10 cellular contexts compared by ENCODE assay signal in genomic region chr12:2179953-2180736, GRCh38.
A peak's percentile ranks its signal among the peaks of the same experiment; 100 is the strongest.
DNase-seq lines count a peak whose midpoint lies in the region; ATAC-seq, FAIRE-seq and TF ChIP-seq lines count a peak whose summit lies in the region.
"Had no signal": no experiment of that assay in that cellular context is flagged by ENCODE, and none has a peak within 500 bp of the region (broad histone marks: within the 10 kb centered on the region; RNA-seq: fewer than 3 reads in every experiment).

No MANE protein-coding gene starts in this region.

- H3K27me3 ChIP-seq in HCT116 (ENCODE audit: insufficient read depth, low read length) (no peaks in the 10 kb centered on the region), bronchial epithelial cell (ENCODE audit: control insufficient read depth, insufficient read depth, low read length) (no peaks in the 10 kb centered on the region)

- no peaks in the 10 kb centered on the region for H3K9me2 ChIP-seq in HCT116 (ENCODE audit: insufficient read depth)

- no peak overlapping the region for H3K27ac ChIP-seq in HCT116 (ENCODE audit: low read depth, low read length)

- CTCF ChIA-PET in HCT116 (lab: Charles Lee): no interaction called here

- peaks cover 4 to 24% of the 10 kb centered on the region in 2 experiments; a peak in 3 of 4 replicates for H3K4me1 ChIP-seq in HCT116 (ENCODE audit: control insufficient read depth in 1 of 2, insufficient read depth in 2 of 2, low read length in 2 of 2)

- no peaks in the 10 kb centered on the region for H3K9me3 ChIP-seq in HCT116 (ENCODE audit: control insufficient read depth in 1 of 2, insufficient read depth in 1 of 2, low read depth in 1 of 2, low read length in 2 of 2)

- no TSS peak for BruUV-seq in HCT116 (replicated peaks; lab: Mats Ljungman, UMichigan)

- DNase-seq in HCT116 (ENCODE audit: low read depth, low spot score) (peak; percentile 29), bronchial epithelial cell (ENCODE audit: low read depth) (peak; percentile 50), kidney glomerular epithelial cell (lab: John Stamatoyannopoulos, UW) (peak; percentile 69), stromal cell of bone marrow (ENCODE audit: low read depth) (peak; percentile 96), DMS53 (lab: John Stamatoyannopoulos, UW) (no peak), NCI-H2196 treated with DMSO at 0.1 percent for 48 hours (lab: John Stamatoyannopoulos, UW; ENCODE audit: unreplicated experiment) (no peak)
- DNase-seq: activated gamma-delta T cell, natural killer cell had no signal

- no peak for TF ChIP-seq RAD21 in HCT116 (IDR thresholded peaks at IDR 0.05; ENCODE audit: low read depth)

- intact Hi-C loops in HCT116 (cut with micrococcal nuclease): no loop called here

- no peak for TF ChIP-seq CTCF in HCT116 (IDR thresholded peaks at IDR 0.05 in 2 of 3, conservative IDR thresholded peaks at IDR 0.05 in 1 of 3; ENCODE audit: borderline replicate concordance in 1 of 3, insufficient read depth in 1 of 3, low read depth in 2 of 3, low read length in 2 of 3)
- TF ChIP-seq CTCF in bronchial epithelial cell (IDR thresholded peaks at IDR 0.05; ENCODE audit: insufficient read depth, low read length, severe bottlenecking): no peak

- ATAC-seq in HCT116: peak; percentile 74
- ATAC-seq in GM18520 (IDR thresholded peaks at IDR 0.05; ENCODE audit: unreplicated experiment): no peak
- no peak for ATAC-seq in HG03045 (IDR thresholded peaks at IDR 0.05; ENCODE audit: unreplicated experiment)
- ATAC-seq: natural killer cell had no signal

- FAIRE-seq in bronchial epithelial cell (lab: Jason Lieb, UNC): no peak

- H3K9ac ChIP-seq in HCT116 (ENCODE audit: low read length): no peak overlapping the region

- H2AFZ ChIP-seq in HCT116 (ENCODE audit: low read depth, low read length, poor library complexity, severe bottlenecking): peak overlapping the region; percentile 57

- RAD21 ChIA-PET in HCT116 (lab: Charles Lee; ENCODE audit: low non-redundant PET in 1 of 2, low total read pairs in 2 of 2, uncharacterized antibody in 2 of 2, unreplicated experiment in 2 of 2): no interaction called here

- no peaks in the 10 kb centered on the region for H3K36me3 ChIP-seq in HCT116 (ENCODE audit: control insufficient read depth in 1 of 2, insufficient read depth in 2 of 2, low read length in 2 of 2)
- H3K36me3 ChIP-seq in bronchial epithelial cell (ENCODE audit: control insufficient read depth, insufficient read depth, low read length): no peaks in the 10 kb centered on the region

- POLR2A ChIA-PET in HCT116 (lab: Charles Lee): no interaction called here

- H3K4me3 ChIP-seq in HCT116 (replicated peaks in 1 of 2; ENCODE audit: low read depth in 1 of 2, low read length in 2 of 2) (no peak overlapping the region), bronchial epithelial cell (ENCODE audit: low read depth, low read length) (no peak overlapping the region)

- no peaks in the 10 kb centered on the region for H4K20me1 ChIP-seq in HCT116 (ENCODE audit: insufficient read depth)

- H3K4me2 ChIP-seq in HCT116 (ENCODE audit: low read length): peak overlapping the region; percentile 53

- no peak for TF ChIP-seq POLR2A in HCT116 (IDR thresholded peaks at IDR 0.05; ENCODE audit: borderline replicate concordance, extremely low read depth, insufficient read depth, insufficient read length)

- no peaks in the 10 kb centered on the region for H3K79me2 ChIP-seq in HCT116 (ENCODE audit: insufficient read depth, low read length)

TF ChIP-seq in HCT116, 20 proteins besides CTCF, POLR2A, EP300 and RAD21:
- peak; percentile 79 for TF ChIP-seq FOSL1 (IDR thresholded peaks at IDR 0.05; ENCODE audit: low read depth)
- TF ChIP-seq JUND (IDR thresholded peaks at IDR 0.05): peak; percentile 73
- TF ChIP-seq, protein P1, sequence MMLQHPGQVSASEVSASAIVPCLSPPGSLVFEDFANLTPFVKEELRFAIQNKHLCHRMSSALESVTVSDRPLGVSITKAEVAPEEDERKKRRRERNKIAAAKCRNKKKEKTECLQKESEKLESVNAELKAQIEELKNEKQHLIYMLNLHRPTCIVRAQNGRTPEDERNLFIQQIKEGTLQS (IDR thresholded peaks at IDR 0.05): no peak
- no peak for TF ChIP-seq SIN3A (IDR thresholded peaks at IDR 0.05; ENCODE audit: low read depth)
- TF ChIP-seq YY1 (IDR thresholded peaks at IDR 0.05; ENCODE audit: extremely low read depth, insufficient replicate concordance, low read depth, low read length): peak; percentile 7
- TF ChIP-seq CBX3 (IDR thresholded peaks at IDR 0.05; ENCODE audit: low read depth): no peak
- TF ChIP-seq ELF1 (IDR thresholded peaks at IDR 0.05; ENCODE audit: borderline replicate concordance, low read depth): no peak

Comparison
In these comparisons a context has a peak if more than half of its experiments do, and no peak if none do; other contexts are left out.
1. DNase-seq: peak in HCT116 (single experiment), bronchial epithelial cell (single experiment), kidney glomerular epithelial cell (single experiment) and stromal cell of bone marrow (single experiment); none in DMS53 (single experiment) and NCI-H2196 treated with DMSO at 0.1 percent for 48 hours (single experiment).